ENCODE assay signal across 4 cellular contexts in genomic region chr22:38365174-38365573, GRCh38. TPM values are rescaled to one million over a fixed set of nuclear protein-coding genes. Genes with fewer than 3 reads are reported as not detected.
A peak's percentile ranks its signal among the peaks of the same experiment; 100 is the strongest.
DNase-seq lines count a peak whose midpoint lies in the region; ATAC-seq and TF ChIP-seq lines count a peak whose summit lies in the region.
"Not testable (repeated sequence)": the region's sequence is repeated elsewhere in the genome, so short reads cannot be mapped to it uniquely, and the experiment has no call there.

No MANE protein-coding gene starts in this region.

- in situ Hi-C loops in mammary epithelial cell (cut with MboI; ENCODE audit: low sequenced_read_pairs in 2 of 2) = not testable (repeated sequence)

- dilution Hi-C loops in mammary epithelial cell (cut with HindIII; ENCODE audit: low sequenced_read_pairs) = not testable (repeated sequence)

- not testable (repeated sequence) for BruUV-seq in mammary epithelial cell (replicated peaks; lab: Mats Ljungman, UMichigan)

- H3K4me2 ChIP-seq in mammary epithelial cell (ENCODE audit: insufficient read depth, low read depth, low read length) = not testable (repeated sequence)

- H3K27ac ChIP-seq in mammary epithelial cell (ENCODE audit: insufficient read depth, low read depth, low read length) = not testable (repeated sequence)
- H3K27ac ChIP-seq in foreskin keratinocyte = peak overlapping the region; percentile 95

- H3K79me2 ChIP-seq in mammary epithelial cell (ENCODE audit: insufficient read depth, low read length) = not testable (repeated sequence)

- not testable (repeated sequence) for H3K27me3 ChIP-seq in mammary epithelial cell (ENCODE audit: insufficient read depth, low read length); foreskin keratinocyte

- not testable (repeated sequence) for H2AFZ ChIP-seq in mammary epithelial cell (ENCODE audit: low read depth, low read length)

- not testable (repeated sequence) for ATAC-seq in foreskin keratinocyte

- not testable (repeated sequence) for H3K4me1 ChIP-seq in mammary epithelial cell (ENCODE audit: insufficient read depth, low read length)
- peaks cover 10% of the 10 kb centered on the region for H3K4me1 ChIP-seq in foreskin keratinocyte

- H3K9ac ChIP-seq in mammary epithelial cell (ENCODE audit: insufficient read depth, low read length) = not testable (repeated sequence)

- DNase-seq in amniotic epithelial cell (ENCODE audit: low read depth) = peak; percentile 27
- DNase-seq in mammary epithelial cell = peak; percentile 83
- DNase-seq in epithelial cell of esophagus (ENCODE audit: low read depth) = peak; percentile 85
- peak in 1 of 2 donors; percentile 80 for DNase-seq in foreskin keratinocyte

- not testable (repeated sequence) for H3K4me3 ChIP-seq in mammary epithelial cell (replicated peaks in 1 of 3; ENCODE audit: insufficient read depth in 1 of 3, low read depth in 2 of 3, low read length in 3 of 3); epithelial cell of esophagus (ENCODE audit: low read length)

- CTCF ChIA-PET in mammary epithelial cell (lab: Charles Lee; ENCODE audit: low non-redundant PET) = not testable (repeated sequence)

- WGBS in mammary epithelial cell (ENCODE audit: low coverage, missing lambda C conversion rate) = 40% methylated on average over 3 of the region's 3 CpGs

- intact Hi-C loops in mammary epithelial cell (cut with micrococcal nuclease) = not testable (repeated sequence)

- TF ChIP-seq CTCF in mammary epithelial cell (conservative IDR thresholded peaks at IDR 0.05 in 1 of 2, IDR thresholded peaks at IDR 0.05 in 1 of 2; ENCODE audit: extremely low read depth in 1 of 2, insufficient read depth in 1 of 2, low read depth in 1 of 2, low read length in 2 of 2); epithelial cell of esophagus (IDR thresholded peaks at IDR 0.05; ENCODE audit: insufficient read depth, low read depth, low read length, missing control alignments); foreskin keratinocyte (conservative IDR thresholded peaks at IDR 0.05): not testable (repeated sequence)

- not testable (repeated sequence) for H4K20me1 ChIP-seq in mammary epithelial cell (ENCODE audit: insufficient read depth, low read length)

- not testable (repeated sequence) for H3K36me3 ChIP-seq in mammary epithelial cell (ENCODE audit: insufficient read depth, low read length)

- H3K9me3 ChIP-seq in mammary epithelial cell (replicated peaks; ENCODE audit: insufficient read depth, low read length) = not testable (repeated sequence)

RNA-seq across cellular contexts. Expression of gene CSNK1E, which starts 47.9 kb away (rescaled TPM):
- total RNA-seq in mammary epithelial cell = 100 to 1,000 TPM; 156 to 370 TPM
- 255 TPM for polyA plus RNA-seq in mammary epithelial cell
- 212 TPM for polyA minus RNA-seq in mammary epithelial cell
- total RNA-seq in foreskin keratinocyte = 194 and 204 TPM in 2 replicates
- 134 and 153 TPM in 2 replicates for polyA plus RNA-seq in foreskin keratinocyte
